In the genomic region with DNA sequence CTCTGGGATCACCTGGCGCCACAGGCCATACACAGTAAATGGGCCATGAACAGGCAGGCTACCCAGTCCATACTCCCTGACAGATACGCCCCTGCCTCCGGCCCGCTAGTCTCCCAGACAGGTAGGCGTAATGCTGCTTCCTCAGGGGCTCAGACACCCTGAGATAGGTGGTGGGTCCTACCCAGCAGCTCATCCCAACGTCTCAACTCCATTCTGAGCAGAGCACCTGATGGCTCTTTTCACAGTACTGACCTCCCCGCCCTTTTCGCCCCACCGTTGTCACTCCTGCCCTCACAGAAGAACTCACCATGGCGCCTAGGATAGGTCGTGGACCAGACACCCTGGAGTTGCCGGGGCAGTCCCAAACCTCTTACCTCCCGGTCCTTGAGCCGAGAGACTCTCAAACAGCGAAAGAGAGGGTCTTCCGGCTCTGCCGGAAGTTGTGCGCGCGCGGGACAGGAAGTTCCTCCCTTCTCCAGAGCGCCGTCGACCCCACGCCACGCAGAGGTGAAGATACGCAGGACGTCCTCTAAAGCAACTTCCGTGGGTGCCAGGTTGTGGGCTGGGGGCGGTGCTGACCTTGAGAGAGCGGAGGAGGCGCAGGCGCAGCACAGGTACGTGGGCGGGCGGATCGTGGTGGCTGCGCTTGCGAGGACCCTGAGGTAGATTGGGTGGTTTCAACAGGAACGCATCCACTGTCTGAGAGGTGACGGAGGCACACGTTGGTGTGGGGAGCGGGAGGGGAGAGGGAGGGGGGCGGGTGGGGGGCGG, we compare ENCODE assay signal across 1 cellular context.
A peak's percentile ranks its signal among the peaks of the same experiment; 100 is the strongest.
TF ChIP-seq lines count a peak whose summit lies in the region.

A gene (minus strand): TSS at position 432 of the 771 bp plus-strand sequence. CDS start 122 bp downstream, at position 310.

TF ChIP-seq in SK-N-SH, 30 proteins besides CTCF, POLR2A, EP300 and RAD21 (continued from another document):
- TF ChIP-seq, protein P1, sequence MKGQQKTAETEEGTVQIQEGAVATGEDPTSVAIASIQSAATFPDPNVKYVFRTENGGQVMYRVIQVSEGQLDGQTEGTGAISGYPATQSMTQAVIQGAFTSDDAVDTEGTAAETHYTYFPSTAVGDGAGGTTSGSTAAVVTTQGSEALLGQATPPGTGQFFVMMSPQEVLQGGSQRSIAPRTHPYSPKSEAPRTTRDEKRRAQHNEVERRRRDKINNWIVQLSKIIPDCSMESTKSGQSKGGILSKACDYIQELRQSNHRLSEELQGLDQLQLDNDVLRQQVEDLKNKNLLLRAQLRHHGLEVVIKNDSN (IDR thresholded peaks at IDR 0.05; ENCODE audit: borderline replicate concordance, low read depth), result no peak
- TF ChIP-seq GABPA (IDR thresholded peaks at IDR 0.05; ENCODE audit: low read depth), result peak; percentile 98
- 0 out of 2 replicates have a peak, but pooled peaks have one; percentile 25 for TF ChIP-seq YY1 (IDR thresholded peaks at IDR 0.05; ENCODE audit: low read depth)
- 0 out of 2 replicates have a peak, but pooled peaks have one; percentile 24 for TF ChIP-seq FOXJ3 (CRISPR knock-in tag; IDR thresholded peaks at IDR 0.05)
- TF ChIP-seq JUND (IDR thresholded peaks at IDR 0.05), result no peak
- TF ChIP-seq RFX5 (IDR thresholded peaks at IDR 0.05; ENCODE audit: low read length), result no peak
- no peak for TF ChIP-seq RXRA (IDR thresholded peaks at IDR 0.05; ENCODE audit: borderline replicate concordance, low read depth)
- TF ChIP-seq, protein P2, sequence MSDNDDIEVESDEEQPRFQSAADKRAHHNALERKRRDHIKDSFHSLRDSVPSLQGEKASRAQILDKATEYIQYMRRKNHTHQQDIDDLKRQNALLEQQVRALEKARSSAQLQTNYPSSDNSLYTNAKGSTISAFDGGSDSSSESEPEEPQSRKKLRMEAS (IDR thresholded peaks at IDR 0.05; ENCODE audit: low read depth), result peak; percentile 81
- TF ChIP-seq ELF1 (IDR thresholded peaks at IDR 0.05), result peak; percentile 91
- TF ChIP-seq, protein P3, sequence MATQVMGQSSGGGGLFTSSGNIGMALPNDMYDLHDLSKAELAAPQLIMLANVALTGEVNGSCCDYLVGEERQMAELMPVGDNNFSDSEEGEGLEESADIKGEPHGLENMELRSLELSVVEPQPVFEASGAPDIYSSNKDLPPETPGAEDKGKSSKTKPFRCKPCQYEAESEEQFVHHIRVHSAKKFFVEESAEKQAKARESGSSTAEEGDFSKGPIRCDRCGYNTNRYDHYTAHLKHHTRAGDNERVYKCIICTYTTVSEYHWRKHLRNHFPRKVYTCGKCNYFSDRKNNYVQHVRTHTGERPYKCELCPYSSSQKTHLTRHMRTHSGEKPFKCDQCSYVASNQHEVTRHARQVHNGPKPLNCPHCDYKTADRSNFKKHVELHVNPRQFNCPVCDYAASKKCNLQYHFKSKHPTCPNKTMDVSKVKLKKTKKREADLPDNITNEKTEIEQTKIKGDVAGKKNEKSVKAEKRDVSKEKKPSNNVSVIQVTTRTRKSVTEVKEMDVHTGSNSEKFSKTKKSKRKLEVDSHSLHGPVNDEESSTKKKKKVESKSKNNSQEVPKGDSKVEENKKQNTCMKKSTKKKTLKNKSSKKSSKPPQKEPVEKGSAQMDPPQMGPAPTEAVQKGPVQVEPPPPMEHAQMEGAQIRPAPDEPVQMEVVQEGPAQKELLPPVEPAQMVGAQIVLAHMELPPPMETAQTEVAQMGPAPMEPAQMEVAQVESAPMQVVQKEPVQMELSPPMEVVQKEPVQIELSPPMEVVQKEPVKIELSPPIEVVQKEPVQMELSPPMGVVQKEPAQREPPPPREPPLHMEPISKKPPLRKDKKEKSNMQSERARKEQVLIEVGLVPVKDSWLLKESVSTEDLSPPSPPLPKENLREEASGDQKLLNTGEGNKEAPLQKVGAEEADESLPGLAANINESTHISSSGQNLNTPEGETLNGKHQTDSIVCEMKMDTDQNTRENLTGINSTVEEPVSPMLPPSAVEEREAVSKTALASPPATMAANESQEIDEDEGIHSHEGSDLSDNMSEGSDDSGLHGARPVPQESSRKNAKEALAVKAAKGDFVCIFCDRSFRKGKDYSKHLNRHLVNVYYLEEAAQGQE (IDR thresholded peaks at IDR 0.05; ENCODE audit: low read depth, low read length), result no peak
- TF ChIP-seq NFIC (IDR thresholded peaks at IDR 0.05; ENCODE audit: borderline replicate concordance), result no peak
- no peak for TF ChIP-seq TEAD4 (IDR thresholded peaks at IDR 0.05; ENCODE audit: borderline replicate concordance, insufficient read depth)
- TF ChIP-seq MXI1 (IDR thresholded peaks at IDR 0.05; ENCODE audit: low read depth, low read length), result peak; percentile 77
- TF ChIP-seq NRF1 (IDR thresholded peaks at IDR 0.05; ENCODE audit: low read depth, low read length), result peak; percentile 83
- TF ChIP-seq, protein P4, sequence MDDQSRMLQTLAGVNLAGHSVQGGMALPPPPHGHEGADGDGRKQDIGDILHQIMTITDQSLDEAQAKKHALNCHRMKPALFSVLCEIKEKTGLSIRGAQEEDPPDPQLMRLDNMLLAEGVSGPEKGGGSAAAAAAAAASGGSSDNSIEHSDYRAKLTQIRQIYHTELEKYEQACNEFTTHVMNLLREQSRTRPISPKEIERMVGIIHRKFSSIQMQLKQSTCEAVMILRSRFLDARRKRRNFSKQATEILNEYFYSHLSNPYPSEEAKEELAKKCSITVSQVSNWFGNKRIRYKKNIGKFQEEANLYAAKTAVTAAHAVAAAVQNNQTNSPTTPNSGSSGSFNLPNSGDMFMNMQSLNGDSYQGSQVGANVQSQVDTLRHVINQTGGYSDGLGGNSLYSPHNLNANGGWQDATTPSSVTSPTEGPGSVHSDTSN (IDR thresholded peaks at IDR 0.05), result no peak
- no peak for TF ChIP-seq TCF12 (IDR thresholded peaks at IDR 0.05)
- peak; percentile 79 for TF ChIP-seq CHD2 (IDR thresholded peaks at IDR 0.05; ENCODE audit: low read length, partially characterized antibody)
- no peak for TF ChIP-seq GATA2 (CRISPR knock-in tag; IDR thresholded peaks at IDR 0.05)
- TF ChIP-seq RCOR1 (IDR thresholded peaks at IDR 0.05; ENCODE audit: low read length), result no peak
- TF ChIP-seq EZH2phosphoT487 (IDR thresholded peaks at IDR 0.05; ENCODE audit: borderline replicate concordance, low read depth), result no peak
- no peak for TF ChIP-seq FOXM1 (IDR thresholded peaks at IDR 0.05; ENCODE audit: low read depth)
